14 cellular contexts compared by ENCODE assay signal in genomic region chr6:13299403-13299821, GRCh38.
DNase-seq lines count a peak whose midpoint lies in the region; TF ChIP-seq lines count a peak whose summit lies in the region.
"Had no signal": no experiment of that assay in that cellular context is flagged by ENCODE, and none has a peak within 500 bp of the region (broad histone marks: within the 10 kb centered on the region; RNA-seq: fewer than 3 reads in every experiment).

No MANE protein-coding gene starts in this region.

- in situ Hi-C loops in GM13977 (cut with MboI; ENCODE audit: low pct_unique_long_range_greater_than_20kb, low sequenced_read_pairs, unreplicated experiment) = no loop called here

- peaks cover 4% of the 10 kb centered on the region for H3K9me3 Mint-ChIP-seq in activated T-cell treated with anti-CD3 and anti-CD28 coated beads, Interleukin-2, amount 50 U/mL, for 24 hours

- no peak overlapping the region for H3K27ac Mint-ChIP-seq in activated T-cell treated with anti-CD3 and anti-CD28 coated beads, Interleukin-2, amount 50 U/mL, for 24 hours

- H3K27me3 Mint-ChIP-seq in activated T-cell treated with anti-CD3 and anti-CD28 coated beads, Interleukin-2, amount 50 U/mL, for 24 hours = no peaks in the 10 kb centered on the region

- peak; percentile 41 for DNase-seq in NCI-H2171 treated with DMSO at 0.1 percent for 48 hours (lab: John Stamatoyannopoulos, UW)
- DNase-seq in NCI-H2171 (lab: John Stamatoyannopoulos, UW) = no peak
- DNase-seq in NCI-H69 (lab: John Stamatoyannopoulos, UW) = peak; percentile 11
- peak; percentile 37 for DNase-seq in islet precursor cell
- no peak for DNase-seq in GM13977 (ENCODE audit: low spot score)
- no peak for DNase-seq in NCI-H2107 (lab: John Stamatoyannopoulos, UW)
- DNase-seq in activated T-cell treated with anti-CD3 and anti-CD28 coated beads, Interleukin-2, amount 50 U/mL, for 24 hours = no peak
- no peak for DNase-seq in HCEC 1CT
- DNase-seq: COR-L47, NCI-H1092 treated with DMSO at 0.1 percent for 48 hours, NCI-H1694, NCI-H446, NCI-H748 treated with DMSO at 0.1 percent for 48 hours, SHP77 treated with DMSO at 0.1 percent for 48 hours had no signal

- H3K4me1 Mint-ChIP-seq in activated T-cell treated with anti-CD3 and anti-CD28 coated beads, Interleukin-2, amount 50 U/mL, for 24 hours (ENCODE audit: low read depth) = peaks cover 24% of the 10 kb centered on the region

- peaks cover 95% of the 10 kb centered on the region for H3K36me3 Mint-ChIP-seq in activated T-cell treated with anti-CD3 and anti-CD28 coated beads, Interleukin-2, amount 50 U/mL, for 24 hours (ENCODE audit: low read depth)

- TF ChIP-seq CTCF in GM13977 (IDR thresholded peaks at IDR 0.05; ENCODE audit: extremely low read depth, insufficient read depth, missing control alignments) = no peak

- H3K4me3 Mint-ChIP-seq in activated T-cell treated with anti-CD3 and anti-CD28 coated beads, Interleukin-2, amount 50 U/mL, for 24 hours = no peak overlapping the region

Comparison
In these comparisons a context has a peak if more than half of its experiments do, and no peak if none do; other contexts are left out.
1. DNase-seq: peak in NCI-H2171 treated with DMSO at 0.1 percent for 48 hours (single experiment), NCI-H69 (single experiment) and islet precursor cell (single experiment); none in NCI-H2171 (single experiment), GM13977 (single experiment), NCI-H2107 (single experiment), activated T-cell treated with anti-CD3 and anti-CD28 coated beads, Interleukin-2, amount 50 U/mL, for 24 hours (single experiment) and HCEC 1CT (single experiment).